Comparison of ENCODE assay signal across 23 cellular contexts in genomic region chr17:17906418-17907215, GRCh38.
A peak's percentile ranks its signal among the peaks of the same experiment; 100 is the strongest.
DNase-seq lines count a peak whose midpoint lies in the region; ATAC-seq, FAIRE-seq and TF ChIP-seq lines count a peak whose summit lies in the region.
"Had no signal": no experiment of that assay in that cellular context is flagged by ENCODE, and none has a peak within 500 bp of the region (broad histone marks: within the 10 kb centered on the region; RNA-seq: fewer than 3 reads in every experiment).

No MANE protein-coding gene starts in this region.

- no peak overlapping the region for H4K91ac ChIP-seq in H1 (replicated peaks; ENCODE audit: insufficient read length, low read length)

- no peaks in the 10 kb centered on the region for H4K20me1 ChIP-seq in H1 (replicated peaks in 1 of 2; ENCODE audit: control insufficient read depth in 1 of 2, insufficient read depth in 2 of 2, low read length in 2 of 2)
- H4K20me1 ChIP-seq: BLaER1 had no signal

- TF ChIP-seq POLR2A in H1 (IDR thresholded peaks at IDR 0.05; ENCODE audit: control extremely low read depth in 1 of 2, low read depth in 2 of 2, low read length in 2 of 2) (no peak), esophagus squamous epithelium (IDR thresholded peaks at IDR 0.05) (no peak)

- H3K79me1 ChIP-seq in H1 (ENCODE audit: low read depth, low read length), result no peaks in the 10 kb centered on the region

- H3K4ac ChIP-seq in H1 (replicated peaks; ENCODE audit: insufficient read length, low read depth, low read length), result no peak overlapping the region

- no peak overlapping the region for H3K4me3 Mint-ChIP-seq in type B pancreatic cell
- H3K4me3 Mint-ChIP-seq in Caco-2 (ENCODE audit: unreplicated experiment), result no peak overlapping the region
- H3K4me3 Mint-ChIP-seq: activated B cell treated with CpG ODN at 0.5 μM for 24 hours; central memory CD8-positive, alpha-beta T cell; T-helper 1 cell treated with Interleukin-12 subunit alpha and Interleukin-12 subunit beta and Interleukin-4 antibody, amounts not matched to agents 30 μg/mL and 1 μg/mL, for 36 hours had no signal

- no peaks in the 10 kb centered on the region for H3K23me2 ChIP-seq in H1 (ENCODE audit: low read depth, low read length)

- no peaks in the 10 kb centered on the region for H3K9me3 ChIP-seq in H1 (ENCODE audit: insufficient read depth in 2 of 2, low read depth in 1 of 2, low read length in 1 of 2)
- no peaks in the 10 kb centered on the region for H3K9me3 ChIP-seq in mucosa of descending colon
- H3K9me3 ChIP-seq in Caco-2, result no peaks in the 10 kb centered on the region
- no peaks in the 10 kb centered on the region for H3K9me3 ChIP-seq in esophagus squamous epithelium
- H3K9me3 ChIP-seq: BLaER1, gastroesophageal sphincter, testis had no signal

- H4K5ac ChIP-seq in H1 (ENCODE audit: insufficient read length, low read depth, low read length), result no peak overlapping the region

- no peak overlapping the region for H2AFZ ChIP-seq in H1 (ENCODE audit: low read length)

- TF ChIP-seq CTCF in RWPE1 (conservative IDR thresholded peaks at IDR 0.05; ENCODE audit: low read depth) (no peak), H1 (IDR thresholded peaks at IDR 0.05; ENCODE audit: control extremely low read depth in 1 of 3, insufficient read depth in 1 of 3, low read depth in 1 of 3, low read length in 3 of 3) (no peak), mucosa of descending colon (IDR thresholded peaks at IDR 0.05) (no peak), type B pancreatic cell (conservative IDR thresholded peaks at IDR 0.05) (no peak), Caco-2 (IDR thresholded peaks at IDR 0.05; ENCODE audit: insufficient read depth in 1 of 2, low read depth in 1 of 2, low read length in 1 of 2, severe bottlenecking in 1 of 2, unreplicated experiment in 1 of 2) (no peak), esophagus squamous epithelium (IDR thresholded peaks at IDR 0.05) (no peak)

- no peak overlapping the region for H3K23ac ChIP-seq in H1 (ENCODE audit: insufficient read length)

- H3K27me3 ChIP-seq in H1 (replicated peaks in 1 of 4; ENCODE audit: control insufficient read depth in 3 of 4, extremely low read depth in 1 of 4, insufficient read depth in 3 of 4, low read length in 3 of 4) (no peaks in the 10 kb centered on the region), Caco-2 (replicated peaks; ENCODE audit: control insufficient read depth, insufficient read depth, low read length) (no peaks in the 10 kb centered on the region), esophagus squamous epithelium (no peaks in the 10 kb centered on the region)
- H3K27me3 ChIP-seq: BLaER1, gastroesophageal sphincter, testis had no signal

- H3K4me2 ChIP-seq in H1 (ENCODE audit: insufficient read depth in 1 of 2, low read depth in 2 of 2, low read length in 2 of 2), result no peak overlapping the region
- H3K4me2 ChIP-seq: BLaER1 had no signal

- TF ChIP-seq EP300 in H1 (IDR thresholded peaks at IDR 0.05; ENCODE audit: borderline replicate concordance in 1 of 2, low read depth in 2 of 2, low read length in 2 of 2), result no peak

- CTCF ChIA-PET in RWPE1 (lab: Yijun Ruan, JAX) (no interaction called here), H1 (lab: Charles Lee; ENCODE audit: partially characterized antibody) (interaction anchor here (0.7 to 3.4 kb wide), 5 partner anchors 10 to 27 kb away, joined by 3 to 18 read pairs (median 11); no protein-coding TSS in a partner anchor), Caco-2 (lab: Charles Lee) (no interaction called here)

- no peak overlapping the region for H2BK20ac ChIP-seq in H1 (ENCODE audit: low read length)

- 88% methylated on average over 10 of the region's 10 CpGs; no CpG with 5 or more reads in 1 of the 2 experiments for WGBS in H1 (ENCODE audit: extremely low coverage in 1 of 2, insufficient coverage in 1 of 2, insufficient read length in 1 of 2, insufficient replicate concordance in 2 of 2, low coverage in 1 of 2, low lambda C conversion rate in 2 of 2, missing lambda C conversion rate in 1 of 2), 2 experiments
- WGBS in esophagus squamous epithelium, 2 donors, result 65 to 67% methylated on average over 8 to 10 of the region's 10 CpGs

- peak overlapping the region; percentile 88; the same call in 1 of the 2 replicates for H2BK15ac ChIP-seq in H1 (ENCODE audit: low read length)

- no peak overlapping the region for H2BK5ac ChIP-seq in H1 (ENCODE audit: low read depth, low read length)

- H3K18ac ChIP-seq in H1 (ENCODE audit: extremely low read depth, low read length), result no peak overlapping the region

- no peak overlapping the region for H3K4me3 ChIP-seq in H1 (ENCODE audit: extremely low read depth in 1 of 4, insufficient read depth in 2 of 4, low read depth in 3 of 4, low read length in 4 of 4)
- no peak overlapping the region for H3K4me3 ChIP-seq in mucosa of descending colon
- H3K4me3 ChIP-seq in Caco-2 (ENCODE audit: low read depth, low read length), result no peak overlapping the region
- no peak overlapping the region for H3K4me3 ChIP-seq in esophagus squamous epithelium
- H3K4me3 ChIP-seq: BLaER1, gastroesophageal sphincter, lung, testis had no signal

- H2AK5ac ChIP-seq in H1 (ENCODE audit: low read depth, low read length), result peak overlapping the region; percentile 46; the same call in 1 of the 2 replicates

- no TSS peak for BruUV-seq in Caco-2 (replicated peaks; lab: Mats Ljungman, UMichigan)

- H3K27ac ChIP-seq in RWPE1, result peak overlapping the region; percentile 28; the same call in 1 of the 2 replicates
- no peak overlapping the region for H3K27ac ChIP-seq in H1 (ENCODE audit: low read depth, low read length)
- H3K27ac ChIP-seq in esophagus squamous epithelium, result peak overlapping the region in 1 of 4 donors; percentile 30
- H3K27ac ChIP-seq: BLaER1, gastroesophageal sphincter, testis had no signal

- H3K36me3 Mint-ChIP-seq in type B pancreatic cell (peaks cover 25% of the 10 kb centered on the region), Caco-2 (ENCODE audit: insufficient read depth, unreplicated experiment) (peaks cover 15% of the 10 kb centered on the region)

- DNase-seq in RWPE1 (ENCODE audit: low spot score), result no peak
- no peak for DNase-seq in H1 (ENCODE audit: low read depth in 1 of 2, low spot score in 2 of 2)
- no peak for DNase-seq in mucosa of descending colon
- no peak for DNase-seq in type B pancreatic cell (ENCODE audit: extremely low spot score, unreplicated experiment)
- no peak for DNase-seq in iPS-NIHi7 (ENCODE audit: extremely low spot score)
- no peak for DNase-seq in Caco-2
- DNase-seq in esophagus squamous epithelium (lab: John Stamatoyannopoulos, UW), result no peak
- DNase-seq: activated B cell treated with CpG ODN at 0.5 μM for 24 hours; activated effector memory CD4-positive, alpha-beta T cell treated with Interleukin-2 at 50 U/mL for 16 hours; amniotic stem cell; DMS79; GOT3; KG1; NCI-H2081 treated with DMSO at 0.1 percent for 48 hours; NCI-H510A treated with DMSO at 0.1 percent for 48 hours; stimulated activated CD4-positive, alpha-beta T cell treated with anti-CD3 and anti-CD28 coated beads, Interleukin-4, amount 100 ng/mL, for 4 hours; stimulated activated CD8-positive, alpha-beta memory T cell treated with anti-CD3 and anti-CD28 coated beads, Interleukin-4, amount 100 ng/mL, for 48 hours; testis had no signal

- no peak overlapping the region for H3K56ac ChIP-seq in H1 (replicated peaks; ENCODE audit: insufficient read length, low read depth, low read length)

- no peak for FAIRE-seq in H1 (lab: Jason Lieb, UNC)

- no peak overlapping the region for H4K8ac ChIP-seq in H1 (ENCODE audit: extremely low read depth, insufficient read depth, low read length)

- no peaks in the 10 kb centered on the region for H3K27me3 Mint-ChIP-seq in type B pancreatic cell
- H3K27me3 Mint-ChIP-seq in Caco-2 (ENCODE audit: insufficient read depth, unreplicated experiment), result no peaks in the 10 kb centered on the region
- H3K27me3 Mint-ChIP-seq: activated B cell treated with CpG ODN at 0.5 μM for 24 hours; central memory CD8-positive, alpha-beta T cell had no signal

- no peak overlapping the region for H2BK120ac ChIP-seq in H1 (replicated peaks; ENCODE audit: low read depth, low read length)

- H3K9me3 Mint-ChIP-seq in type B pancreatic cell (no peaks in the 10 kb centered on the region), Caco-2 (ENCODE audit: unreplicated experiment) (no peaks in the 10 kb centered on the region)
- H3K9me3 Mint-ChIP-seq: activated B cell treated with CpG ODN at 0.5 μM for 24 hours; central memory CD8-positive, alpha-beta T cell; T-helper 1 cell treated with Interleukin-12 subunit alpha and Interleukin-12 subunit beta and Interleukin-4 antibody, amounts not matched to agents 30 μg/mL and 1 μg/mL, for 36 hours had no signal

- H3K36me3 ChIP-seq in H1 (ENCODE audit: control insufficient read depth in 2 of 4, insufficient read depth in 4 of 4, low read length in 3 of 4) (no peaks in the 10 kb centered on the region), mucosa of descending colon (ENCODE audit: low read depth) (no peaks in the 10 kb centered on the region), Caco-2 (ENCODE audit: control insufficient read depth, insufficient read depth, low read length) (no peaks in the 10 kb centered on the region), esophagus squamous epithelium (peaks cover 0 to 53% (median 6%) of the 10 kb centered on the region in 3 donors)
- H3K36me3 ChIP-seq: BLaER1 had no signal

- intact Hi-C loops in mucosa of descending colon (cut with DNase I, micrococcal nuclease) (no loop called here), Caco-2 (cut with micrococcal nuclease; ENCODE audit: unreplicated experiment) (no loop called here), esophagus squamous epithelium (cut with DNase I) (no loop called here)

- H3K4me1 Mint-ChIP-seq in type B pancreatic cell (ENCODE audit: unreplicated experiment), result peaks cover 19% of the 10 kb centered on the region
- H3K4me1 Mint-ChIP-seq in Caco-2 (ENCODE audit: low read depth, unreplicated experiment), result no peaks in the 10 kb centered on the region
- H3K4me1 Mint-ChIP-seq: activated B cell treated with CpG ODN at 0.5 μM for 24 hours; central memory CD8-positive, alpha-beta T cell had no signal

- H3K9ac ChIP-seq in H1 (replicated peaks in 1 of 4; ENCODE audit: extremely low read depth in 1 of 4, low read depth in 3 of 4, low read length in 3 of 4), result no peak overlapping the region
- H3K9ac ChIP-seq: BLaER1 had no signal

- H3K4me1 ChIP-seq in H1 (replicated peaks in 1 of 4; ENCODE audit: control insufficient read depth in 3 of 4, insufficient read depth in 4 of 4, low read length in 3 of 4) (peaks cover 0 to 8% (median 4%) of the 10 kb centered on the region in 4 experiments; a peak in 3 of 7 replicates), mucosa of descending colon (ENCODE audit: low read depth) (no peaks in the 10 kb centered on the region), Caco-2 (no peaks in the 10 kb centered on the region), esophagus squamous epithelium (peaks cover 0 to 36% (median 5%) of the 10 kb centered on the region in 3 donors)

- H2BK12ac ChIP-seq in H1 (ENCODE audit: low read depth, low read length), result peak overlapping the region; percentile 60; the same call in 1 of the 2 replicates

- POLR2A ChIA-PET in RWPE1 (lab: Yijun Ruan, JAX; ENCODE audit: low non-redundant PET) (no interaction called here), H1 (lab: Charles Lee; ENCODE audit: partially characterized antibody) (interaction anchor here (0.8 to 1.0 kb wide), 2 partner anchors 13 to 126 kb away, joined by 3 read pairs; no protein-coding TSS in a partner anchor), Caco-2 (lab: Charles Lee) (no interaction called here)

- no peaks in the 10 kb centered on the region for H3K79me2 ChIP-seq in H1 (ENCODE audit: control insufficient read depth in 1 of 2, insufficient read depth in 2 of 2, low read length in 2 of 2)

- ATAC-seq in mucosa of descending colon, result peak; percentile 45
- ATAC-seq: gastroesophageal sphincter had no signal

- peak overlapping the region; percentile 60 for H3K27ac Mint-ChIP-seq in type B pancreatic cell
- H3K27ac Mint-ChIP-seq in Caco-2 (ENCODE audit: unreplicated experiment), result no peak overlapping the region
- H3K27ac Mint-ChIP-seq: activated B cell treated with CpG ODN at 0.5 μM for 24 hours; T-helper 1 cell treated with Interleukin-12 subunit alpha and Interleukin-12 subunit beta and Interleukin-4 antibody, amounts not matched to agents 30 μg/mL and 1 μg/mL, for 36 hours had no signal

- no peak for TF ChIP-seq RAD21 in H1 (IDR thresholded peaks at IDR 0.05 in 1 of 2, conservative IDR thresholded peaks at IDR 0.05 in 1 of 2; ENCODE audit: low read depth in 2 of 2, low read length in 2 of 2)

- no peak overlapping the region for H3K14ac ChIP-seq in H1 (ENCODE audit: insufficient read length)
